ENCODE assay signal across 9 cellular contexts in the genomic region with DNA sequence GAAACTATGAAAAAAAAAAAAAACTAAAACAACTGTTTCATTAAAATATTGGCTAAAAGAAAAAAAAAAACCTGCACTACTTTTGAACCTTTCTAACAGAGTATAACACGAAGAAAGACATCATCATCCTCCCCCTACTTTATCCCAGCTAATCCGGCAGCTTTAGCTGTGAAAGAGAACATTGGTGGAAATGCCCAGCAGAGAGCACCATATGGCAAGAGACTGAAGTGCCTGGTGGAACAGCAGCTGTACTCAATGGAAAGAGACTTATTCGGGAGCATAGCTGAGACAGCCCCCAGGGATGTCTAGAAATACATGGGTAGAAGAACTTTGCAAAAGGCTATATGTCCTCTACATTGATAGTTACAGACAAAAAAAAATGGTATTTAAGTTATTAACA. TPM values are rescaled to one million over a fixed set of nuclear protein-coding genes. Genes with fewer than 3 reads are reported as not detected.
DNase-seq lines count a peak whose midpoint lies in the region; ATAC-seq and TF ChIP-seq lines count a peak whose summit lies in the region.
"Had no signal": no experiment of that assay in that cellular context is flagged by ENCODE, and none has a peak within 500 bp of the region (broad histone marks: within the 10 kb centered on the region; RNA-seq: fewer than 3 reads in every experiment).

No MANE protein-coding gene starts in this region.

- H3K27me3 Mint-ChIP-seq in neural progenitor cell (ENCODE audit: insufficient read depth, low read depth), result peaks cover 2% of the 10 kb centered on the region

- WGBS in gastroesophageal sphincter (ENCODE audit: low coverage in 1 of 2), 2 donors, result 9 to 13% methylated on average over 3 of the region's 3 CpGs

- peak; percentile 23 for TF ChIP-seq CTCF in cardiac fibroblast (IDR thresholded peaks at IDR 0.05; ENCODE audit: low read depth, low read length)
- peak; percentile 63 for TF ChIP-seq CTCF in neural progenitor cell (IDR thresholded peaks at IDR 0.05)
- peak in 1 of 4 experiments; percentile 25 for TF ChIP-seq CTCF in gastroesophageal sphincter (IDR thresholded peaks at IDR 0.05)

- peaks cover 11% of the 10 kb centered on the region for H3K9me3 Mint-ChIP-seq in neural progenitor cell

- TF ChIP-seq POLR2A in gastroesophageal sphincter (IDR thresholded peaks at IDR 0.05), result no peak

- no peaks in the 10 kb centered on the region for H3F3A ChIP-seq in neural progenitor cell (ENCODE audit: low read depth)

- DNase-seq in GM03348 (ENCODE audit: low spot score) (peak; percentile 9), NCI-H1694 treated with DMSO at 0.1 percent for 48 hours (lab: John Stamatoyannopoulos, UW) (peak; percentile 41), cardiac fibroblast (ENCODE audit: low read depth in 2 of 2) (peak; percentile 42 to 43), neural progenitor cell (ENCODE audit: low spot score) (peak; percentile 69)

- H3K27ac ChIP-seq in neural progenitor cell (no peak overlapping the region), gastroesophageal sphincter (no peak overlapping the region)
- H3K27ac ChIP-seq: HL-60 had no signal

- H2AFZ ChIP-seq in neural progenitor cell (replicated peaks), result no peak overlapping the region

- no peak overlapping the region for H3K4me3 Mint-ChIP-seq in neural progenitor cell

- H3K4me2 ChIP-seq in neural progenitor cell, result peak overlapping the region; percentile 32

- H3K27ac Mint-ChIP-seq in neural progenitor cell, result no peak overlapping the region

- no peak overlapping the region for H3K9ac ChIP-seq in neural progenitor cell

- TF ChIP-seq EP300 in gastroesophageal sphincter (IDR thresholded peaks at IDR 0.05), result no peak

- H3K4me1 ChIP-seq in neural progenitor cell (no peaks in the 10 kb centered on the region), gastroesophageal sphincter (no peaks in the 10 kb centered on the region)

- H3K9me3 ChIP-seq in neural progenitor cell (ENCODE audit: low read depth) (no peaks in the 10 kb centered on the region), gastroesophageal sphincter (peaks cover 0 to 9% (median 0%) of the 10 kb centered on the region in 3 donors)

- H3K27me3 ChIP-seq in neural progenitor cell (no peaks in the 10 kb centered on the region), gastroesophageal sphincter (no peaks in the 10 kb centered on the region)

- no peaks in the 10 kb centered on the region for H3K36me3 Mint-ChIP-seq in neural progenitor cell

- H4K20me1 ChIP-seq in neural progenitor cell (ENCODE audit: low read depth), result no peaks in the 10 kb centered on the region

- H3K4me3 ChIP-seq in cardiac fibroblast (replicated peaks in 1 of 2; ENCODE audit: low read depth in 2 of 2, low read length in 2 of 2) (no peak overlapping the region), neural progenitor cell (no peak overlapping the region), gastroesophageal sphincter (no peak overlapping the region)

- no peak for ATAC-seq in GM21528 (IDR thresholded peaks at IDR 0.05; ENCODE audit: low FRiP score, unreplicated experiment)
- no peak for ATAC-seq in gastroesophageal sphincter
- ATAC-seq in HG03039 (IDR thresholded peaks at IDR 0.05; ENCODE audit: unreplicated experiment), result no peak
- no peak for ATAC-seq in GM18868 (IDR thresholded peaks at IDR 0.05; ENCODE audit: unreplicated experiment)

- no peaks in the 10 kb centered on the region for H3K36me3 ChIP-seq in neural progenitor cell
- no peaks in the 10 kb centered on the region for H3K36me3 ChIP-seq in gastroesophageal sphincter

- H3K79me2 ChIP-seq in neural progenitor cell (ENCODE audit: low read depth), result no peaks in the 10 kb centered on the region

- no peaks in the 10 kb centered on the region for H3K4me1 Mint-ChIP-seq in neural progenitor cell

RNA-seq across cellular contexts. Expression of a gene that starts 30.3 kb away (rescaled TPM):
- total RNA-seq in neural progenitor cell (ENCODE audit: low replicate concordance) (0.06 and 0.99 TPM in 2 replicates), gastroesophageal sphincter (under 1 TPM in 2 of 4 donors, not detected in 2; 0.13 to 0.62 TPM)

Comparison
In these comparisons a context has a peak if more than half of its experiments do, and no peak if none do; other contexts are left out.
1. DNase-seq: peak in every context shown above with its lines; median percentile 69 in neural progenitor cell; 42 in cardiac fibroblast; 41 in NCI-H1694 treated with DMSO at 0.1 percent for 48 hours; 9 in GM03348.